Comparison of ENCODE assay signal across 13 cellular contexts in the genomic region with DNA sequence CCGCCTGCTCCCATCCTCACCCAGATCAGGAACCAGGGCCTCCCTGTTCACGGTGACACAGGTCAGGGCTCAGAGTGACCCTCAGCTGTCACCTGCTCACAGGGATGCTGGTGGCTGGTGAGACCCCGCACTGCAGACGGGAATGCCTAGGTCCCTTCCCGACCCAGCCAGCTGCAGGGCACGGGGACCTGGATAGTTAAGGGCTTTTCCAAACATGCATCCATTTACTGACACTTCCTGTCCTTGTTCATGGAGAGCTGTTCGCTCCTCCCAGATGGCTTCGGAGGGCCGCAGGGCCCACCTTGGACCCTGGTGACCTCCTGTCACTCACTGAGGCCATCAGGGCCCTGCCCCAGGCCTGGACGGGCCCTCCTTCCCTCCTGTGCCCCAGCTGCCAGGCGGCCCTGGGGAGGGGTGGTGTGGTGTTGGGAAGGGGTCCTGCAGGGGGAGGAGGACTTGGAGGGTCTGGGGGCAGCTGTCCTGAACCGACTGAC. TPM values are rescaled to one million over a fixed set of nuclear protein-coding genes. Genes with fewer than 3 reads are reported as not detected.
DNase-seq lines count a peak whose midpoint lies in the region; ATAC-seq, FAIRE-seq and TF ChIP-seq lines count a peak whose summit lies in the region.
"Had no signal": no experiment of that assay in that cellular context is flagged by ENCODE, and none has a peak within 500 bp of the region (broad histone marks: within the 10 kb centered on the region; RNA-seq: fewer than 3 reads in every experiment).

No MANE protein-coding gene starts in this region.

- no peak for FAIRE-seq in frontal cortex (lab: Jason Lieb, UNC)
- FAIRE-seq: A549 had no signal

- H3K4me3 ChIP-seq in DND-41 (ENCODE audit: low read depth in 1 of 2, low read length in 2 of 2), result no peak overlapping the region
- H3K4me3 ChIP-seq: A549, SJSA1 had no signal

- TF ChIP-seq CTCF in activated CD8-positive, alpha-beta T cell treated with anti-CD3 and anti-CD28 coated beads for 36 hours (IDR thresholded peaks at IDR 0.05), result no peak
- no peak for TF ChIP-seq CTCF in DND-41 (IDR thresholded peaks at IDR 0.05; ENCODE audit: borderline replicate concordance, extremely low read depth, low read length, poor library complexity, severe bottlenecking)

- no peak overlapping the region for H3K9ac ChIP-seq in DND-41 (ENCODE audit: low read depth, low read length)

- H3K27me3 ChIP-seq in DND-41 (ENCODE audit: insufficient read depth, low read length, poor library complexity), result no peaks in the 10 kb centered on the region

- peaks cover 11% of the 10 kb centered on the region; the same call in 1 of the 2 replicates for H3K36me3 ChIP-seq in DND-41 (ENCODE audit: insufficient read depth, low read length)

- H3K4me3 Mint-ChIP-seq in activated CD8-positive, alpha-beta T cell treated with anti-CD3 and anti-CD28 coated beads, Interleukin-2, amount 10 ng/mL, durations not matched to agents 7 days and 5 days, result no peak overlapping the region
- no peak overlapping the region for H3K4me3 Mint-ChIP-seq in activated CD8-positive, alpha-beta T cell treated with anti-CD3 and anti-CD28 coated beads for 36 hours
- H3K4me3 Mint-ChIP-seq: activated naive CD8-positive, alpha-beta T cell; central memory CD8-positive, alpha-beta T cell had no signal

- H3K9me3 Mint-ChIP-seq in activated CD8-positive, alpha-beta T cell treated with anti-CD3 and anti-CD28 coated beads, Interleukin-2, amount 10 ng/mL, durations not matched to agents 7 days and 5 days (ENCODE audit: insufficient read depth), result no peaks in the 10 kb centered on the region
- H3K9me3 Mint-ChIP-seq in activated CD8-positive, alpha-beta T cell treated with anti-CD3 and anti-CD28 coated beads for 36 hours, result no peaks in the 10 kb centered on the region
- H3K9me3 Mint-ChIP-seq: central memory CD8-positive, alpha-beta T cell had no signal

- no peaks in the 10 kb centered on the region for H3K4me1 Mint-ChIP-seq in activated CD8-positive, alpha-beta T cell treated with anti-CD3 and anti-CD28 coated beads, Interleukin-2, amount 10 ng/mL, durations not matched to agents 7 days and 5 days (ENCODE audit: low read depth)
- H3K4me1 Mint-ChIP-seq in activated CD8-positive, alpha-beta T cell treated with anti-CD3 and anti-CD28 coated beads for 36 hours (ENCODE audit: low read depth), result no peaks in the 10 kb centered on the region
- H3K4me1 Mint-ChIP-seq: central memory CD8-positive, alpha-beta T cell had no signal

- POLR2A ChIA-PET in activated CD8-positive, alpha-beta T cell treated with anti-CD3 and anti-CD28 coated beads, Interleukin-2, amount 10 ng/mL, durations not matched to agents 7 days and 5 days (lab: Charles Lee), result no interaction called here
- POLR2A ChIA-PET in activated CD8-positive, alpha-beta T cell treated with anti-CD3 and anti-CD28 coated beads for 36 hours (lab: Charles Lee), result no interaction called here

- peak; percentile 11 for DNase-seq in activated CD8-positive, alpha-beta T cell treated with anti-CD3 and anti-CD28 coated beads, Interleukin-2, amount 10 ng/mL, durations not matched to agents 7 days and 5 days
- no peak for DNase-seq in activated CD8-positive, alpha-beta T cell treated with anti-CD3 and anti-CD28 coated beads for 36 hours
- DNase-seq in DND-41 (peak; percentile 2), frontal cortex (ENCODE audit: low spot score in 2 of 2) (peak; percentile 22 to 25), posterior cingulate gyrus (peak in 7 of 10 donors; percentile 7 to 82 (median 26)), SKM-1 (lab: John Stamatoyannopoulos, UW; ENCODE audit: unreplicated experiment) (no peak)
- DNase-seq: NCI-H446 had no signal

- 0 out of 2 replicates have a peak, but pooled peaks cover 3% of the 10 kb centered on the region for H4K20me1 ChIP-seq in DND-41 (ENCODE audit: insufficient read depth, low read length)

- no peak overlapping the region for H3K27ac Mint-ChIP-seq in activated CD8-positive, alpha-beta T cell treated with anti-CD3 and anti-CD28 coated beads, Interleukin-2, amount 10 ng/mL, durations not matched to agents 7 days and 5 days
- no peak overlapping the region for H3K27ac Mint-ChIP-seq in activated CD8-positive, alpha-beta T cell treated with anti-CD3 and anti-CD28 coated beads for 36 hours
- H3K27ac Mint-ChIP-seq: activated naive CD8-positive, alpha-beta T cell had no signal

- no peaks in the 10 kb centered on the region for H3K79me2 ChIP-seq in DND-41 (ENCODE audit: insufficient read depth, low read length)

- no peak overlapping the region for H3K4me2 ChIP-seq in DND-41 (ENCODE audit: insufficient read depth, low read length)
- H3K4me2 ChIP-seq: A549 had no signal

- intact Hi-C loops in activated CD8-positive, alpha-beta T cell treated with anti-CD3 and anti-CD28 coated beads for 36 hours (cut with micrococcal nuclease), result no loop called here
- intact Hi-C loops in posterior cingulate gyrus (cut with DNase I), result no loop called here

- H2AFZ ChIP-seq in DND-41 (ENCODE audit: low read depth, low read length), result no peak overlapping the region

- H3K27ac ChIP-seq in DND-41 (ENCODE audit: low read length), result no peak overlapping the region
- H3K27ac ChIP-seq: A549, SJSA1 had no signal

- CTCF ChIA-PET in activated CD8-positive, alpha-beta T cell treated with anti-CD3 and anti-CD28 coated beads, Interleukin-2, amount 10 ng/mL, durations not matched to agents 7 days and 5 days (lab: Charles Lee), result no interaction called here
- CTCF ChIA-PET in activated CD8-positive, alpha-beta T cell treated with anti-CD3 and anti-CD28 coated beads for 36 hours (lab: Charles Lee), result no interaction called here

- no peaks in the 10 kb centered on the region for H3K27me3 Mint-ChIP-seq in activated CD8-positive, alpha-beta T cell treated with anti-CD3 and anti-CD28 coated beads, Interleukin-2, amount 10 ng/mL, durations not matched to agents 7 days and 5 days (ENCODE audit: low read depth)
- H3K27me3 Mint-ChIP-seq in activated CD8-positive, alpha-beta T cell treated with anti-CD3 and anti-CD28 coated beads for 36 hours, result no peaks in the 10 kb centered on the region
- H3K27me3 Mint-ChIP-seq: activated naive CD8-positive, alpha-beta T cell; central memory CD8-positive, alpha-beta T cell had no signal

- H3K9me3 ChIP-seq in DND-41 (ENCODE audit: insufficient read depth, low read length, severe bottlenecking), result no peaks in the 10 kb centered on the region
- H3K9me3 ChIP-seq: A549, SJSA1 had no signal

- H3K36me3 Mint-ChIP-seq in activated CD8-positive, alpha-beta T cell treated with anti-CD3 and anti-CD28 coated beads, Interleukin-2, amount 10 ng/mL, durations not matched to agents 7 days and 5 days (ENCODE audit: low read depth), result no peaks in the 10 kb centered on the region
- peaks cover 5% of the 10 kb centered on the region for H3K36me3 Mint-ChIP-seq in activated CD8-positive, alpha-beta T cell treated with anti-CD3 and anti-CD28 coated beads for 36 hours (ENCODE audit: low read depth)

- H3K4me1 ChIP-seq in DND-41 (ENCODE audit: insufficient read depth, low read length), result no peaks in the 10 kb centered on the region
- H3K4me1 ChIP-seq: A549, SJSA1 had no signal

- ATAC-seq in activated CD8-positive, alpha-beta T cell treated with anti-CD3 and anti-CD28 coated beads, Interleukin-2, amount 10 ng/mL, durations not matched to agents 7 days and 5 days, result no peak
- ATAC-seq in activated CD8-positive, alpha-beta T cell treated with anti-CD3 and anti-CD28 coated beads for 36 hours, result no peak
- ATAC-seq in DND-41 (ENCODE audit: insufficient read depth, low read depth) (no peak), HG03432 (IDR thresholded peaks at IDR 0.05; ENCODE audit: unreplicated experiment) (no peak), HG02885 (IDR thresholded peaks at IDR 0.05; ENCODE audit: poor library complexity, unreplicated experiment) (no peak)

RNA-seq across cellular contexts. Expression of a gene that starts 31.7 kb away (rescaled TPM):
- total RNA-seq in activated CD8-positive, alpha-beta T cell treated with anti-CD3 and anti-CD28 coated beads, Interleukin-2, amount 10 ng/mL, durations not matched to agents 7 days and 5 days, result 1 to 10 TPM; 4.4 to 5.7 TPM
- total RNA-seq in activated CD8-positive, alpha-beta T cell treated with anti-CD3 and anti-CD28 coated beads for 36 hours, result 1 to 10 TPM in 1 of 2 experiments, under 1 TPM in 1; 0.83 to 1.2 TPM
- 38.7 TPM for total RNA-seq in frontal cortex

Comparison
In these comparisons a context has a peak if more than half of its experiments do, and no peak if none do; other contexts are left out.
1. DNase-seq: peak in activated CD8-positive, alpha-beta T cell treated with anti-CD3 and anti-CD28 coated beads, Interleukin-2, amount 10 ng/mL, durations not matched to agents 7 days and 5 days (single experiment), DND-41 (single experiment), frontal cortex (2 of 2) and posterior cingulate gyrus (7 of 10); none in activated CD8-positive, alpha-beta T cell treated with anti-CD3 and anti-CD28 coated beads for 36 hours (single experiment) and SKM-1 (single experiment).